ENCODE assay signal across 9 cellular contexts in genomic region chr5:177509991-177510566, GRCh38. TPM values are rescaled to one million over a fixed set of nuclear protein-coding genes. Genes with fewer than 3 reads are reported as not detected.
DNase-seq lines count a peak whose midpoint lies in the region; ATAC-seq and TF ChIP-seq lines count a peak whose summit lies in the region.
"Had no signal": no experiment of that assay in that cellular context is flagged by ENCODE, and none has a peak within 500 bp of the region (broad histone marks: within the 10 kb centered on the region; RNA-seq: fewer than 3 reads in every experiment).

No MANE protein-coding gene starts in this region.

- ATAC-seq in GM19025 (IDR thresholded peaks at IDR 0.05; ENCODE audit: low read depth, unreplicated experiment) (peak; percentile 30), HG03378 (IDR thresholded peaks at IDR 0.05; ENCODE audit: unreplicated experiment) (peak; percentile 35), esophagus mucosa (peak; percentile 27)

- in situ Hi-C loops in HAP-1 (cut with MboI; ENCODE audit: low sequenced_read_pairs), result no loop called here

- H3K27me3 ChIP-seq in BE2C (no peaks in the 10 kb centered on the region), HAP-1 (ENCODE audit: low read depth) (no peaks in the 10 kb centered on the region)

- no peaks in the 10 kb centered on the region for H3K9me3 ChIP-seq in BE2C
- H3K9me3 ChIP-seq in HAP-1, result no peaks in the 10 kb centered on the region

- H3K4me1 ChIP-seq in BE2C, result peaks cover 5% of the 10 kb centered on the region
- H3K4me1 ChIP-seq in HAP-1, result no peaks in the 10 kb centered on the region

- peak; percentile 30 for DNase-seq in BE2C
- no peak for DNase-seq in NCI-H2107 treated with DMSO at 0.1 percent for 48 hours (lab: John Stamatoyannopoulos, UW; ENCODE audit: unreplicated experiment)
- no peak for DNase-seq in OCI-M2 (lab: John Stamatoyannopoulos, UW; ENCODE audit: unreplicated experiment)
- no peak for DNase-seq in HAP-1 (ENCODE audit: low spot score in 2 of 2)
- DNase-seq in kidney tubule cell (ENCODE audit: low spot score), result no peak
- DNase-seq: CD4-positive, CD25-positive, alpha-beta regulatory T cell had no signal

- H3K4me3 ChIP-seq in BE2C (ENCODE audit: low read depth, low read length) (no peak overlapping the region), HAP-1 (no peak overlapping the region)

- TF ChIP-seq CTCF in BE2C (IDR thresholded peaks at IDR 0.05; ENCODE audit: low read depth, low read length), result no peak

- H3K36me3 ChIP-seq in BE2C (peaks cover 51% of the 10 kb centered on the region), HAP-1 (replicated peaks) (peaks cover 53% of the 10 kb centered on the region)

RNA-seq across cellular contexts. Expression of gene DOK3, which starts 0.5 kb away (rescaled TPM):
- polyA plus RNA-seq in BE2C (2012; ENCODE audit: insufficient read depth, insufficient read length, low read depth), result 33.9 TPM
- 3.3 TPM for total RNA-seq in esophagus mucosa

RNA-seq across cellular contexts. Expression of gene DDX41, which starts 6.7 kb away (rescaled TPM):
- 914 TPM for polyA plus RNA-seq in BE2C (2012; ENCODE audit: insufficient read depth, insufficient read length, low read depth)
- total RNA-seq in esophagus mucosa, result 64.2 TPM

RNA-seq across cellular contexts. Expression of gene PDLIM7, which starts 12.7 kb away (rescaled TPM):
- 84.1 TPM for polyA plus RNA-seq in BE2C (2012; ENCODE audit: insufficient read depth, insufficient read length, low read depth)
- total RNA-seq in esophagus mucosa, result 23.0 TPM

RNA-seq across cellular contexts. Expression of gene DBN1, which starts 36.6 kb away (rescaled TPM):
- 454 TPM for polyA plus RNA-seq in BE2C (2012; ENCODE audit: insufficient read depth, insufficient read length, low read depth)
- total RNA-seq in esophagus mucosa, result 27.2 TPM

RNA-seq across cellular contexts. Expression of gene FAM193B, which starts 44.3 kb away (rescaled TPM):
- 261 TPM for polyA plus RNA-seq in BE2C (2012; ENCODE audit: insufficient read depth, insufficient read length, low read depth)
- total RNA-seq in esophagus mucosa, result 31.6 TPM
